Comparison of ENCODE assay signal across 9 cellular contexts in genomic region chr6:11207199-11207968, GRCh38. TPM values are rescaled to one million over a fixed set of nuclear protein-coding genes. Genes with fewer than 3 reads are reported as not detected.
A peak's percentile ranks its signal among the peaks of the same experiment; 100 is the strongest.
DNase-seq lines count a peak whose midpoint lies in the region; ATAC-seq, FAIRE-seq and TF ChIP-seq lines count a peak whose summit lies in the region.
"Had no signal": no experiment of that assay in that cellular context is flagged by ENCODE, and none has a peak within 500 bp of the region (broad histone marks: within the 10 kb centered on the region; RNA-seq: fewer than 3 reads in every experiment).

No MANE protein-coding gene starts in this region.

- H3K36me3 ChIP-seq in muscle layer of duodenum (ENCODE audit: control insufficient read depth in 1 of 2, insufficient read depth in 2 of 2, low read length in 2 of 2), result peaks cover 0 to 15% of the 10 kb centered on the region in 2 donors

- in situ Hi-C loops in Caki2 (cut with HindIII; ENCODE audit: low pct_unique_long_range_greater_than_20kb, low sequenced_read_pairs), result no loop called here

- peak; percentile 18 for ATAC-seq in effector memory CD8-positive, alpha-beta T cell (replicated peaks)
- ATAC-seq in GM19351 (IDR thresholded peaks at IDR 0.05; ENCODE audit: unreplicated experiment) (no peak), HG03135 (IDR thresholded peaks at IDR 0.05; ENCODE audit: unreplicated experiment) (no peak)
- ATAC-seq in activated CD8-positive, alpha-beta T cell treated with anti-CD3 and anti-CD28 coated beads for 36 hours, result no peak

- H3K27ac ChIP-seq in muscle layer of duodenum (ENCODE audit: low read length), result peak overlapping the region; percentile 84

- peak overlapping the region; percentile 73 to 74 for H3K27ac Mint-ChIP-seq in effector memory CD8-positive, alpha-beta T cell
- no peak overlapping the region for H3K27ac Mint-ChIP-seq in activated CD8-positive, alpha-beta T cell treated with anti-CD3 and anti-CD28 coated beads for 36 hours

- POLR2A ChIA-PET in activated CD8-positive, alpha-beta T cell treated with anti-CD3 and anti-CD28 coated beads for 36 hours (lab: Charles Lee), result no interaction called here

- CTCF ChIA-PET in activated CD8-positive, alpha-beta T cell treated with anti-CD3 and anti-CD28 coated beads for 36 hours (lab: Charles Lee), result interaction anchor here (0.7 to 1.4 kb wide), 3 partner anchors 12 to 289 kb away, joined by 3 to 5 read pairs (median 4); no protein-coding TSS in a partner anchor

- peaks cover 0 to 14% of the 10 kb centered on the region in 2 donors for H3K4me1 ChIP-seq in muscle layer of duodenum (ENCODE audit: control insufficient read depth in 1 of 2, insufficient read depth in 2 of 2, low read length in 2 of 2)

- H3K4me3 ChIP-seq in muscle layer of duodenum (ENCODE audit: low read depth in 1 of 2, low read length in 2 of 2), result no peak overlapping the region

- intact Hi-C loops in activated CD8-positive, alpha-beta T cell treated with anti-CD3 and anti-CD28 coated beads for 36 hours (cut with micrococcal nuclease), result no loop called here

- H3K4me3 Mint-ChIP-seq in effector memory CD8-positive, alpha-beta T cell, result no peak overlapping the region
- no peak overlapping the region for H3K4me3 Mint-ChIP-seq in activated CD8-positive, alpha-beta T cell treated with anti-CD3 and anti-CD28 coated beads for 36 hours

- H3K36me3 Mint-ChIP-seq in effector memory CD8-positive, alpha-beta T cell (ENCODE audit: insufficient read depth), result peaks cover 36% of the 10 kb centered on the region
- peaks cover 48% of the 10 kb centered on the region for H3K36me3 Mint-ChIP-seq in activated CD8-positive, alpha-beta T cell treated with anti-CD3 and anti-CD28 coated beads for 36 hours (ENCODE audit: low read depth)

- no peak for TF ChIP-seq CTCF in activated CD8-positive, alpha-beta T cell treated with anti-CD3 and anti-CD28 coated beads for 36 hours (IDR thresholded peaks at IDR 0.05)

- no peak for FAIRE-seq in frontal cortex (lab: Jason Lieb, UNC)
- FAIRE-seq: H1 had no signal

- H3K9me3 Mint-ChIP-seq in effector memory CD8-positive, alpha-beta T cell, result no peaks in the 10 kb centered on the region
- no peaks in the 10 kb centered on the region for H3K9me3 Mint-ChIP-seq in activated CD8-positive, alpha-beta T cell treated with anti-CD3 and anti-CD28 coated beads for 36 hours

- H3K27me3 ChIP-seq in muscle layer of duodenum (ENCODE audit: low read depth, low read length), result no peaks in the 10 kb centered on the region

- H3K4me1 Mint-ChIP-seq in effector memory CD8-positive, alpha-beta T cell (ENCODE audit: low read depth in 2 of 2), result peaks cover 34 to 44% of the 10 kb centered on the region in 2 donors
- H3K4me1 Mint-ChIP-seq in activated CD8-positive, alpha-beta T cell treated with anti-CD3 and anti-CD28 coated beads for 36 hours (ENCODE audit: low read depth), result peaks cover 62% of the 10 kb centered on the region

- H3K9me3 ChIP-seq in muscle layer of duodenum (ENCODE audit: control insufficient read depth in 1 of 2, low read length in 2 of 2), result no peaks in the 10 kb centered on the region

- no peaks in the 10 kb centered on the region for H3K27me3 Mint-ChIP-seq in effector memory CD8-positive, alpha-beta T cell
- H3K27me3 Mint-ChIP-seq in activated CD8-positive, alpha-beta T cell treated with anti-CD3 and anti-CD28 coated beads for 36 hours, result no peaks in the 10 kb centered on the region

- DNase-seq in Caki2 (ENCODE audit: low read depth), result peak; percentile 85
- DNase-seq in NOMO-1 treated with dmso at 0.1 percent for 144 hours (lab: John Stamatoyannopoulos, UW; ENCODE audit: unreplicated experiment), result peak; percentile 90
- no peak for DNase-seq in effector memory CD8-positive, alpha-beta T cell
- no peak for DNase-seq in activated CD8-positive, alpha-beta T cell treated with anti-CD3 and anti-CD28 coated beads for 36 hours
- no peak for DNase-seq in frontal cortex (ENCODE audit: low spot score in 2 of 2)

RNA-seq across cellular contexts. Expression of gene NEDD9, which starts 25.1 kb away (rescaled TPM):
- total RNA-seq in Caki2 (2014; rRNA removed; shearing (Covaris generic); ENCODE audit: low replicate concordance), result 5.2 and 7.9 TPM in 2 replicates
- total RNA-seq in activated CD8-positive, alpha-beta T cell treated with anti-CD3 and anti-CD28 coated beads for 36 hours, result 10 to 100 TPM; 26.6 to 29.7 TPM
- total RNA-seq in frontal cortex, result 39.1 TPM

Comparison
In these comparisons a context has a peak if more than half of its experiments do, and no peak if none do; other contexts are left out.
1. DNase-seq: peak in Caki2 (single experiment) and NOMO-1 treated with dmso at 0.1 percent for 144 hours (single experiment); none in effector memory CD8-positive, alpha-beta T cell (0 of 3), activated CD8-positive, alpha-beta T cell treated with anti-CD3 and anti-CD28 coated beads for 36 hours (single experiment) and frontal cortex (0 of 2).